Comparison of ENCODE assay signal across 9 cellular contexts in the genomic region with DNA sequence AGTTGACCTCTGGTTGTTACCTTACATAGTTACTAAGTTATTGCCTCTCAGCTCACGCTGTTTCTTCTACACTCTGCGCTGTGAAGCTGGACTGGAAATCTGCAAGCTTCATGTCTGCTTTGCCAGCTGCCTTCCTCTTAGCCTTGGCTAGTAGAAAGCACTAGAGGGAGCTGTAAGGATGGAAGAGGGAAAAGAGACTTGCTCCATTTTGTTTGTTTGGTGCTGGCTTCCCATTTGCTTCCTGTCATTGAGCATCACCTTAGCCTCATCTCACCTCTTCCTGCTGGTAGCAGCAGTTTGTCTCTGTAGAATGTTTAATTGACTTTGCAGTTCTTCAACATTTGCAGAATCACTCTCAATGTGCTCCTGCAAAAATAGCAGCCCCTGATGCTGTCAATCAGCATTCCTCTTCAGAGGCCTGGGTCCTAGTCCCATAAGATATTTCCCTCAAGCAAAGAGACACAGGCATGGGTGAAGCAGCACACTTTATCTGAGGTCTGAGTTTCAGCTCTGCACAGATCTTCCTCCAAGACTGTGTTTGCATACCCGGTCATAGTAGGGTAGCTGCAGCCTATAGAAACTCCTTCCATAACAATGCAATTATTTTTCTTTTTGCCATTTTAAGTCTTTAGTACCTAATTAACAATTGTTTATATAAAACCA.
DNase-seq lines count a peak whose midpoint lies in the region; ATAC-seq and TF ChIP-seq lines count a peak whose summit lies in the region.
"Had no signal": no experiment of that assay in that cellular context is flagged by ENCODE, and none has a peak within 500 bp of the region (broad histone marks: within the 10 kb centered on the region; RNA-seq: fewer than 3 reads in every experiment).

No MANE protein-coding gene starts in this region.

- no peak overlapping the region for H3K4me3 ChIP-seq in effector memory CD4-positive, alpha-beta T cell (ENCODE audit: insufficient read depth, low read depth, low read length, poor library complexity, severe bottlenecking)
- H3K4me3 ChIP-seq: SJSA1 had no signal

- H3K27ac ChIP-seq in VCaP: no peak overlapping the region
- H3K27ac ChIP-seq in effector memory CD4-positive, alpha-beta T cell (ENCODE audit: insufficient read depth, low read length, poor library complexity, severe bottlenecking): no peak overlapping the region
- H3K27ac ChIP-seq: SJSA1 had no signal

- H3K36me3 ChIP-seq in effector memory CD4-positive, alpha-beta T cell (ENCODE audit: control insufficient read depth, insufficient read depth, low read length): no peaks in the 10 kb centered on the region
- H3K36me3 ChIP-seq: SJSA1 had no signal

- TF ChIP-seq CTCF in VCaP (conservative IDR thresholded peaks at IDR 0.05): peak; percentile 67

- no peaks in the 10 kb centered on the region for H3K4me1 ChIP-seq in effector memory CD4-positive, alpha-beta T cell (ENCODE audit: control insufficient read depth, insufficient read depth, low read length, poor library complexity, severe bottlenecking)
- H3K4me1 ChIP-seq: SJSA1 had no signal

- no peaks in the 10 kb centered on the region for H3K27me3 ChIP-seq in effector memory CD4-positive, alpha-beta T cell (replicated peaks; ENCODE audit: control insufficient read depth, insufficient read depth, low read length, poor library complexity, severe bottlenecking)
- H3K27me3 ChIP-seq: SJSA1 had no signal

- DNase-seq in DMS114 treated with DMSO at 0.1 percent for 48 hours (lab: John Stamatoyannopoulos, UW; ENCODE audit: unreplicated experiment): peak; percentile 0
- peak; percentile 28 for DNase-seq in NCI-H1092 (lab: John Stamatoyannopoulos, UW)
- peak in 1 of 2 donors; percentile 19 for DNase-seq in left colon
- no peak for DNase-seq in effector memory CD4-positive, alpha-beta T cell
- no peak for DNase-seq in NOMO-1 (lab: John Stamatoyannopoulos, UW; ENCODE audit: unreplicated experiment in 2 of 2)

- H3K9me3 ChIP-seq in effector memory CD4-positive, alpha-beta T cell (ENCODE audit: control insufficient read depth, low read length): no peaks in the 10 kb centered on the region
- H3K9me3 ChIP-seq: SJSA1 had no signal

- intact Hi-C loops in left colon (cut with DNase I, micrococcal nuclease): no loop called here

- ATAC-seq in left colon: peak; percentile 90
- ATAC-seq in HG02588 (IDR thresholded peaks at IDR 0.05; ENCODE audit: unreplicated experiment): no peak
- ATAC-seq in GM21367 (IDR thresholded peaks at IDR 0.05; ENCODE audit: unreplicated experiment): no peak

Comparison
In these comparisons a context has a peak if more than half of its experiments do, and no peak if none do; other contexts are left out.
1. DNase-seq: peak in DMS114 treated with DMSO at 0.1 percent for 48 hours (single experiment) and NCI-H1092 (single experiment); none in effector memory CD4-positive, alpha-beta T cell (0 of 3) and NOMO-1 (0 of 2).